1 cellular context compared by ENCODE assay signal in the genomic region with DNA sequence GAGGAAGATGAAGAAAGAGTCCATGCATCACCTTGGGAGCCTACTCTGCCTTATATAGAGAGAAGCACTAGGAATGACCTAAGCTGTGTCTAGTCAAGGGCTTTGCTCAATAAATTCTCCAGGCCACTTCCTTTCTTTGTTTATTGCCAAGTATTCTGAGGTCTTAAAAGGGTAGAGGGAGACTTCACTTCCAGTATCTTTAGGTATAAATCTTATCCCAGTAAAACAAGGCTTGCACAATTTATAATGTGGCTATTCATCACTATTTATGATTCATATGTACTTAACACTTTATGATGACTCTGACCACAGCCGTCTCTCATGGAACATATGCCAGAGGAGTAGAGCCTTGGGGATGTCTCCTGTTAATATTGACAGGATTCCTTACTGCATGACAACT.
TF ChIP-seq lines count a peak whose summit lies in the region.

No MANE protein-coding gene starts in this region.

TF ChIP-seq in SK-N-SH, 30 proteins besides CTCF, POLR2A, EP300 and RAD21 (continued from another document):
- no peak for TF ChIP-seq USF2 (IDR thresholded peaks at IDR 0.05; ENCODE audit: borderline replicate concordance, low read depth, low read length)
- TF ChIP-seq, protein P1, sequence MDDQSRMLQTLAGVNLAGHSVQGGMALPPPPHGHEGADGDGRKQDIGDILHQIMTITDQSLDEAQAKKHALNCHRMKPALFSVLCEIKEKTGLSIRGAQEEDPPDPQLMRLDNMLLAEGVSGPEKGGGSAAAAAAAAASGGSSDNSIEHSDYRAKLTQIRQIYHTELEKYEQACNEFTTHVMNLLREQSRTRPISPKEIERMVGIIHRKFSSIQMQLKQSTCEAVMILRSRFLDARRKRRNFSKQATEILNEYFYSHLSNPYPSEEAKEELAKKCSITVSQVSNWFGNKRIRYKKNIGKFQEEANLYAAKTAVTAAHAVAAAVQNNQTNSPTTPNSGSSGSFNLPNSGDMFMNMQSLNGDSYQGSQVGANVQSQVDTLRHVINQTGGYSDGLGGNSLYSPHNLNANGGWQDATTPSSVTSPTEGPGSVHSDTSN (IDR thresholded peaks at IDR 0.05), result peak; percentile 91
- TF ChIP-seq SMC3 (IDR thresholded peaks at IDR 0.05; ENCODE audit: low read depth, low read length), result no peak
- TF ChIP-seq ELF1 (IDR thresholded peaks at IDR 0.05), result no peak
- no peak for TF ChIP-seq GABPA (IDR thresholded peaks at IDR 0.05; ENCODE audit: low read depth)
TF ChIP-seq in SK-N-SH: peak in this region for 9.
